In genomic region chr6:28263946-28264345, GRCh38 we compare ENCODE assay signal across 20 cellular contexts. TPM values are rescaled to one million over a fixed set of nuclear protein-coding genes. Genes with fewer than 3 reads are reported as not detected.
"Had no signal": no experiment of that assay in that cellular context is flagged by ENCODE, and none has a peak within 500 bp of the region (broad histone marks: within the 10 kb centered on the region; RNA-seq: fewer than 3 reads in every experiment).

No MANE protein-coding gene starts in this region.

- H3K4me3 Mint-ChIP-seq: activated B cell treated with CpG ODN at 0.5 μM for 24 hours; activated CD4-positive, alpha-beta memory T cell treated with anti-CD3 and anti-CD28 coated beads for 36 hours; activated T-helper 17 cell treated with anti-CD3 and anti-CD28 coated beads, Interleukin-2, amount 50 U/mL, for 72 hours; immature natural killer cell; naive thymus-derived CD4-positive, alpha-beta T cell; stimulated activated naive CD8-positive, alpha-beta T cell treated with anti-CD3 and anti-CD28 coated beads, Interleukin-15, Interleukin-2, amounts not matched to agents 100 ng/mL and 50 ng/mL, for 24 hours had no signal

- H3K27me3 Mint-ChIP-seq: activated B cell treated with CpG ODN at 0.5 μM for 24 hours had no signal

- H3K9ac ChIP-seq: parathyroid adenoma had no signal

- H3K27ac ChIP-seq: coronary artery, heart right ventricle, parathyroid adenoma, sigmoid colon, transverse colon, uterus had no signal

- H3K27me3 ChIP-seq: heart right ventricle, sigmoid colon, uterus had no signal

- H3K9me3 Mint-ChIP-seq: activated B cell treated with CpG ODN at 0.5 μM for 24 hours; activated CD4-positive, alpha-beta memory T cell treated with anti-CD3 and anti-CD28 coated beads for 36 hours; activated T-helper 17 cell treated with anti-CD3 and anti-CD28 coated beads, Interleukin-2, amount 50 U/mL, for 72 hours had no signal

- H3K36me3 ChIP-seq: heart right ventricle, sigmoid colon, transverse colon, uterus had no signal

- DNase-seq: activated B cell treated with CpG ODN at 0.5 μM for 24 hours; activated CD4-positive, alpha-beta memory T cell treated with anti-CD3 and anti-CD28 coated beads for 36 hours; activated CD4-positive, alpha-beta T cell treated with anti-CD3 and anti-CD28 coated beads for 4 hours; activated naive CD4-positive, alpha-beta T cell; central memory CD4-positive, alpha-beta T cell; heart right ventricle; immature natural killer cell; mesenchymal stem cell; naive thymus-derived CD4-positive, alpha-beta T cell; sigmoid colon; T-helper 1 cell; T-helper 9 cell; transverse colon; uterus had no signal

- ATAC-seq: activated T-helper 17 cell treated with anti-CD3 and anti-CD28 coated beads, Interleukin-2, amount 50 U/mL, for 72 hours; heart right ventricle; naive thymus-derived CD4-positive, alpha-beta T cell had no signal

- H3K4me1 ChIP-seq: parathyroid adenoma, uterus had no signal

- H2AFZ ChIP-seq: parathyroid adenoma had no signal

- H3K4me3 ChIP-seq: coronary artery, heart right ventricle, sigmoid colon, transverse colon, uterus had no signal

- H3K9me3 ChIP-seq: sigmoid colon, transverse colon had no signal

- H3K27ac Mint-ChIP-seq: activated B cell treated with CpG ODN at 0.5 μM for 24 hours; activated CD4-positive, alpha-beta memory T cell treated with anti-CD3 and anti-CD28 coated beads for 36 hours; activated T-helper 17 cell treated with anti-CD3 and anti-CD28 coated beads, Interleukin-2, amount 50 U/mL, for 72 hours; immature natural killer cell; stimulated activated naive CD8-positive, alpha-beta T cell treated with anti-CD3 and anti-CD28 coated beads, Interleukin-15, Interleukin-2, amounts not matched to agents 100 ng/mL and 50 ng/mL, for 24 hours had no signal

- H3K36me3 Mint-ChIP-seq: brain had no signal

- FAIRE-seq: endometrium had no signal

RNA-seq across cellular contexts. Expression of gene NKAPL, which starts 4.8 kb away (rescaled TPM):
- total RNA-seq: activated CD4-positive, alpha-beta memory T cell treated with anti-CD3 and anti-CD28 coated beads for 36 hours had no signal
